Comparison of ENCODE assay signal across 8 cellular contexts in genomic region chr6:17714879-17715860, GRCh38. TPM values are rescaled to one million over a fixed set of nuclear protein-coding genes. Genes with fewer than 3 reads are reported as not detected.
DNase-seq lines count a peak whose midpoint lies in the region; ATAC-seq and TF ChIP-seq lines count a peak whose summit lies in the region.

No MANE protein-coding gene starts in this region.

- no peak for TF ChIP-seq EP300 in suprapubic skin (IDR thresholded peaks at IDR 0.05)

- H3K9me3 Mint-ChIP-seq in activated CD8-positive, alpha-beta T cell treated with anti-CD3 and anti-CD28 coated beads, Interleukin-2, amount 10 ng/mL, durations not matched to agents 7 days and 5 days (ENCODE audit: insufficient read depth) = no peaks in the 10 kb centered on the region

- POLR2A ChIA-PET in activated CD8-positive, alpha-beta T cell treated with anti-CD3 and anti-CD28 coated beads, Interleukin-2, amount 10 ng/mL, durations not matched to agents 7 days and 5 days (lab: Charles Lee) = interaction anchor here (0.8 to 2.4 kb wide), 5 partner anchors 8 to 115 kb away, joined by 3 to 11 read pairs (median 3); partner anchors contain the start of genes FAM8A1 and NUP153

- H3K4me3 ChIP-seq in suprapubic skin (no peak overlapping the region), prostate gland (no peak overlapping the region)

- intact Hi-C loops in prostate gland (cut with DNase I) = no loop called here

- H3K27ac Mint-ChIP-seq in activated CD8-positive, alpha-beta T cell treated with anti-CD3 and anti-CD28 coated beads, Interleukin-2, amount 10 ng/mL, durations not matched to agents 7 days and 5 days = peak overlapping the region; percentile 83

- peaks cover 22% of the 10 kb centered on the region for H3K4me1 Mint-ChIP-seq in activated CD8-positive, alpha-beta T cell treated with anti-CD3 and anti-CD28 coated beads, Interleukin-2, amount 10 ng/mL, durations not matched to agents 7 days and 5 days (ENCODE audit: low read depth)

- CTCF ChIA-PET in activated CD8-positive, alpha-beta T cell treated with anti-CD3 and anti-CD28 coated beads, Interleukin-2, amount 10 ng/mL, durations not matched to agents 7 days and 5 days (lab: Charles Lee) = interaction anchor here (1.6 to 2.0 kb wide), 4 partner anchors 8 to 88 kb away, joined by 4 to 17 read pairs (median 8); partner anchors contain the start of gene NUP153

- no peaks in the 10 kb centered on the region for H3K36me3 ChIP-seq in suprapubic skin
- no peaks in the 10 kb centered on the region for H3K36me3 ChIP-seq in prostate gland

- H3K9me3 ChIP-seq in suprapubic skin = no peaks in the 10 kb centered on the region
- H3K9me3 ChIP-seq in prostate gland = no peaks in the 10 kb centered on the region

- H3K27me3 ChIP-seq in suprapubic skin = no peaks in the 10 kb centered on the region
- no peaks in the 10 kb centered on the region for H3K27me3 ChIP-seq in prostate gland (replicated peaks; ENCODE audit: insufficient read depth)

- H3K4me1 ChIP-seq in suprapubic skin (no peaks in the 10 kb centered on the region), prostate gland (replicated peaks) (no peaks in the 10 kb centered on the region)

- H3K27me3 Mint-ChIP-seq in activated CD8-positive, alpha-beta T cell treated with anti-CD3 and anti-CD28 coated beads, Interleukin-2, amount 10 ng/mL, durations not matched to agents 7 days and 5 days (ENCODE audit: low read depth) = peaks cover 7% of the 10 kb centered on the region

- peaks cover 3% of the 10 kb centered on the region for H3K36me3 Mint-ChIP-seq in activated CD8-positive, alpha-beta T cell treated with anti-CD3 and anti-CD28 coated beads, Interleukin-2, amount 10 ng/mL, durations not matched to agents 7 days and 5 days (ENCODE audit: low read depth)

- ATAC-seq in GM21576 (IDR thresholded peaks at IDR 0.05; ENCODE audit: unreplicated experiment) = peak; percentile 82
- peak; percentile 87 for ATAC-seq in activated CD8-positive, alpha-beta T cell treated with anti-CD3 and anti-CD28 coated beads, Interleukin-2, amount 10 ng/mL, durations not matched to agents 7 days and 5 days

- peak overlapping the region; percentile 51 for H3K4me3 Mint-ChIP-seq in activated CD8-positive, alpha-beta T cell treated with anti-CD3 and anti-CD28 coated beads, Interleukin-2, amount 10 ng/mL, durations not matched to agents 7 days and 5 days

- WGBS in suprapubic skin = 61% methylated on average over 10 of the region's 10 CpGs
- 68% methylated on average over 10 of the region's 10 CpGs for WGBS in prostate gland

- TF ChIP-seq CTCF in suprapubic skin (IDR thresholded peaks at IDR 0.05) = no peak
- no peak for TF ChIP-seq CTCF in prostate gland (IDR thresholded peaks at IDR 0.05)

- TF ChIP-seq POLR2A in suprapubic skin (IDR thresholded peaks at IDR 0.05) = no peak
- TF ChIP-seq POLR2A in prostate gland (IDR thresholded peaks at IDR 0.05) = no peak

- DNase-seq in ELR (ENCODE audit: low read depth) (peak; percentile 99), HT1080 (ENCODE audit: low read depth) (peak; percentile 93), inferior parietal cortex (ENCODE audit: extremely low spot score) (peak; percentile 29), suprapubic skin (ENCODE audit: low spot score in 2 of 2) (no peak), prostate gland (ENCODE audit: low spot score) (no peak), NCI-H748 treated with DMSO at 0.1 percent for 48 hours (lab: John Stamatoyannopoulos, UW) (no peak)
- DNase-seq in activated CD8-positive, alpha-beta T cell treated with anti-CD3 and anti-CD28 coated beads, Interleukin-2, amount 10 ng/mL, durations not matched to agents 7 days and 5 days = peak; percentile 54

- H3K27ac ChIP-seq in suprapubic skin (no peak overlapping the region), prostate gland (no peak overlapping the region)

RNA-seq across cellular contexts. Expression of gene NUP153, which starts 8.4 kb away (rescaled TPM):
- total RNA-seq in HT1080 (2014; rRNA removed; shearing (Covaris generic)) = 38.2 and 49.2 TPM in 2 replicates
- 32.9 and 38.6 TPM in 2 replicates for polyA plus RNA-seq in HT1080 (2015; cell fraction: cytosol; rRNA removed)
- polyA plus RNA-seq in HT1080 (2015; cell fraction: nucleus; rRNA removed) = 96.1 and 97.1 TPM in 2 replicates
- total RNA-seq in activated CD8-positive, alpha-beta T cell treated with anti-CD3 and anti-CD28 coated beads, Interleukin-2, amount 10 ng/mL, durations not matched to agents 7 days and 5 days = 10 to 100 TPM; 72.2 to 73.6 TPM
- total RNA-seq in suprapubic skin (10 to 100 TPM; 38.6 to 46.0 (median 42.5) TPM), prostate gland (10 to 100 TPM; 35.3 to 46.2 TPM)

Comparison
In these comparisons a context has a peak if more than half of its experiments do, and no peak if none do; other contexts are left out.
1. DNase-seq: peak in ELR (single experiment), HT1080 (single experiment), activated CD8-positive, alpha-beta T cell treated with anti-CD3 and anti-CD28 coated beads, Interleukin-2, amount 10 ng/mL, durations not matched to agents 7 days and 5 days (single experiment) and inferior parietal cortex (single experiment); none in suprapubic skin (0 of 2), prostate gland (single experiment) and NCI-H748 treated with DMSO at 0.1 percent for 48 hours (single experiment).